In genomic region chr3:25427155-25428002, GRCh38 we compare ENCODE assay signal across 10 cellular contexts. TPM values are rescaled to one million over a fixed set of nuclear protein-coding genes. Genes with fewer than 3 reads are reported as not detected.
A peak's percentile ranks its signal among the peaks of the same experiment; 100 is the strongest.
DNase-seq lines count a peak whose midpoint lies in the region; ATAC-seq, FAIRE-seq and TF ChIP-seq lines count a peak whose summit lies in the region.
"Had no signal": no experiment of that assay in that cellular context is flagged by ENCODE, and none has a peak within 500 bp of the region (broad histone marks: within the 10 kb centered on the region; RNA-seq: fewer than 3 reads in every experiment).

No MANE protein-coding gene starts in this region.

- no peak for ATAC-seq in stimulated activated memory B cell treated with anti-CD40 and anti-IgM and Interleukin-4, amounts not matched to agents 10 μg/mL and 1 μg/mL and 100 μg/mL, for 72 hours

- POLR2A ChIA-PET in HEK293 (lab: Yijun Ruan, JAX), result interaction anchor here (0.7 to 1.1 kb wide), 4 partner anchors 22 to 394 kb away, joined by 4 to 6 read pairs (median 4); no protein-coding TSS in a partner anchor

- peak overlapping the region; percentile 13 to 90 for H3K9ac ChIP-seq in kidney (ENCODE audit: low read length in 2 of 2)

- 10 to 17% (median 10%) methylated on average over 19 of the region's 19 CpGs for WGBS in spleen, 5 donors

- H3K9me3 ChIP-seq in HEK293 (ENCODE audit: control insufficient read depth, insufficient read depth, low read depth, low read length) (no peaks in the 10 kb centered on the region), breast epithelium (no peaks in the 10 kb centered on the region), kidney (ENCODE audit: control insufficient read depth in 1 of 2, low read length in 2 of 2) (no peaks in the 10 kb centered on the region), spleen (no peaks in the 10 kb centered on the region)

- H3K27me3 Mint-ChIP-seq in stimulated activated memory B cell treated with anti-CD40 and anti-IgM and Interleukin-4, amounts not matched to agents 10 μg/mL and 1 μg/mL and 100 μg/mL, for 72 hours, result peaks cover 31% of the 10 kb centered on the region

- intact Hi-C loops in breast epithelium (cut with DNase I; ENCODE audit: low total_unique reads), result no loop called here
- intact Hi-C loops in kidney (cut with DNase I), result no loop called here
- intact Hi-C loops in spleen (cut with DNase I; ENCODE audit: low total_unique reads), result no loop called here

- DNase-seq in breast epithelium (ENCODE audit: low spot score in 2 of 2) (no peak), kidney (no peak), spleen (no peak), mesenteric fat pad (ENCODE audit: low spot score) (no peak), NCI-H446 treated with DMSO at 0.1 percent for 48 hours (lab: John Stamatoyannopoulos, UW) (no peak)
- DNase-seq in activated CD8-positive, alpha-beta memory T cell treated with anti-CD3 and anti-CD28 coated beads, Interleukin-2, amount 50 U/mL, for 4 hours, result no peak

- no peaks in the 10 kb centered on the region for H3K27me3 ChIP-seq in breast epithelium
- peaks cover 0 to 57% (median 3%) of the 10 kb centered on the region in 7 donors for H3K27me3 ChIP-seq in spleen (replicated peaks in 1 of 7)

- peak overlapping the region; percentile 98 for H3K27ac ChIP-seq in HEK293 (ENCODE audit: extremely low read depth, low read depth, low read length)
- H3K27ac ChIP-seq in breast epithelium, result peak overlapping the region; percentile 89 to 94
- H3K27ac ChIP-seq in kidney (ENCODE audit: low read depth in 2 of 2, low read length in 2 of 2), result peak overlapping the region; percentile 90 to 91
- peak overlapping the region in 7 of 8 donors; percentile 61 to 83 (median 79) for H3K27ac ChIP-seq in spleen

- H3K36me3 Mint-ChIP-seq in stimulated activated memory B cell treated with anti-CD40 and anti-IgM and Interleukin-4, amounts not matched to agents 10 μg/mL and 1 μg/mL and 100 μg/mL, for 72 hours, result no peaks in the 10 kb centered on the region
- H3K36me3 Mint-ChIP-seq: IgD-negative memory B cell had no signal

- H3K9me3 Mint-ChIP-seq in stimulated activated memory B cell treated with anti-CD40 and anti-IgM and Interleukin-4, amounts not matched to agents 10 μg/mL and 1 μg/mL and 100 μg/mL, for 72 hours, result no peaks in the 10 kb centered on the region

- H3K4me1 ChIP-seq in HEK293 (ENCODE audit: control insufficient read depth, insufficient read depth, low read length) (peaks cover 10% of the 10 kb centered on the region), breast epithelium (no peaks in the 10 kb centered on the region), kidney (ENCODE audit: control insufficient read depth in 1 of 2, insufficient read depth in 1 of 2, low read depth in 1 of 2, low read length in 2 of 2) (peaks cover 0 to 6% of the 10 kb centered on the region in 2 donors), spleen (peaks cover 0 to 16% (median 0%) of the 10 kb centered on the region in 6 donors)

- H3K36me3 ChIP-seq in HEK293 (ENCODE audit: control insufficient read depth in 2 of 2, insufficient read depth in 1 of 2, low read length in 2 of 2) (no peaks in the 10 kb centered on the region), breast epithelium (no peaks in the 10 kb centered on the region), kidney (ENCODE audit: control insufficient read depth in 1 of 2, insufficient read depth in 2 of 2, low read length in 2 of 2) (no peaks in the 10 kb centered on the region), spleen (no peaks in the 10 kb centered on the region)

- peak overlapping the region; percentile 56 for H3K4me3 ChIP-seq in HEK293 (ENCODE audit: low read depth, low read length)
- H3K4me3 ChIP-seq in breast epithelium, result peak overlapping the region; percentile 48 to 76 (median 61)
- peak overlapping the region; percentile 83 to 88 for H3K4me3 ChIP-seq in kidney (ENCODE audit: low read length in 2 of 2)
- peak overlapping the region; percentile 32 to 67 (median 44) for H3K4me3 ChIP-seq in spleen

- no peak overlapping the region for H3K27ac Mint-ChIP-seq in stimulated activated memory B cell treated with anti-CD40 and anti-IgM and Interleukin-4, amounts not matched to agents 10 μg/mL and 1 μg/mL and 100 μg/mL, for 72 hours
- H3K27ac Mint-ChIP-seq: IgD-negative memory B cell had no signal

- peaks cover 6% of the 10 kb centered on the region for H3K4me1 Mint-ChIP-seq in stimulated activated memory B cell treated with anti-CD40 and anti-IgM and Interleukin-4, amounts not matched to agents 10 μg/mL and 1 μg/mL and 100 μg/mL, for 72 hours

- FAIRE-seq in kidney (lab: Jason Lieb, UNC), result no peak
- FAIRE-seq: GM18507 had no signal

- TF ChIP-seq CTCF in HEK293 (tag by site-specific recombination; IDR thresholded peaks at IDR 0.05) (no peak), breast epithelium (IDR thresholded peaks at IDR 0.05) (no peak), kidney (IDR thresholded peaks at IDR 0.05; ENCODE audit: borderline replicate concordance, extremely low read depth, insufficient read depth) (no peak), spleen (IDR thresholded peaks at IDR 0.05 in 8 of 11, conservative IDR thresholded peaks at IDR 0.05 in 3 of 11) (no peak)

- CTCF ChIA-PET in HEK293 (lab: Yijun Ruan, JAX), result interaction anchor here (0.7 to 1.5 kb wide), 2 partner anchors 14 to 165 kb away, joined by 3 to 12 read pairs; no protein-coding TSS in a partner anchor

- no peak overlapping the region for H3K4me3 Mint-ChIP-seq in stimulated activated memory B cell treated with anti-CD40 and anti-IgM and Interleukin-4, amounts not matched to agents 10 μg/mL and 1 μg/mL and 100 μg/mL, for 72 hours
- H3K4me3 Mint-ChIP-seq: IgD-negative memory B cell had no signal

- no peak for TF ChIP-seq POLR2A in breast epithelium (IDR thresholded peaks at IDR 0.05)
- TF ChIP-seq POLR2A in spleen (IDR thresholded peaks at IDR 0.05), result no peak

TF ChIP-seq in HEK293, 187 proteins besides CTCF, POLR2A, EP300 and RAD21 (continues in another document):
- TF ChIP-seq ZNF580 (tag by site-specific recombination; IDR thresholded peaks at IDR 0.05) (peak; percentile 91), ZNF274 (IDR thresholded peaks at IDR 0.05; ENCODE audit: low read length) (no peak), ZNF274 (tag by site-specific recombination; IDR thresholded peaks at IDR 0.05; ENCODE audit: borderline replicate concordance) (no peak), ZNF202 (tag by site-specific recombination; IDR thresholded peaks at IDR 0.05; ENCODE audit: borderline replicate concordance) (no peak), ZSCAN30 (tag by site-specific recombination; IDR thresholded peaks at IDR 0.05) (0 out of 2 replicates have a peak, but pooled peaks have one; percentile 31), EGR2 (tag by site-specific recombination; IDR thresholded peaks at IDR 0.05; ENCODE audit: low read depth) (peak; percentile 53; the same call in 1 of the 2 replicates), ZNF10 (tag by site-specific recombination; IDR thresholded peaks at IDR 0.05) (no peak), GLIS1 (tag by site-specific recombination; IDR thresholded peaks at IDR 0.05) (no peak), ZNF677 (tag by site-specific recombination; IDR thresholded peaks at IDR 0.05) (no peak), ZBTB8A (tag by site-specific recombination; IDR thresholded peaks at IDR 0.05) (peak; percentile 63), ZNF791 (tag by site-specific recombination; IDR thresholded peaks at IDR 0.05) (no peak), ZNF335 (tag by site-specific recombination; conservative IDR thresholded peaks at IDR 0.05) (peak; percentile 62), ZFHX2 (tag by site-specific recombination; conservative IDR thresholded peaks at IDR 0.05) (peak; percentile 77), KLF8 (tag by site-specific recombination; IDR thresholded peaks at IDR 0.05) (no peak), ZNF280C (tag by site-specific recombination; IDR thresholded peaks at IDR 0.05) (no peak)
- TF ChIP-seq, protein P1, sequence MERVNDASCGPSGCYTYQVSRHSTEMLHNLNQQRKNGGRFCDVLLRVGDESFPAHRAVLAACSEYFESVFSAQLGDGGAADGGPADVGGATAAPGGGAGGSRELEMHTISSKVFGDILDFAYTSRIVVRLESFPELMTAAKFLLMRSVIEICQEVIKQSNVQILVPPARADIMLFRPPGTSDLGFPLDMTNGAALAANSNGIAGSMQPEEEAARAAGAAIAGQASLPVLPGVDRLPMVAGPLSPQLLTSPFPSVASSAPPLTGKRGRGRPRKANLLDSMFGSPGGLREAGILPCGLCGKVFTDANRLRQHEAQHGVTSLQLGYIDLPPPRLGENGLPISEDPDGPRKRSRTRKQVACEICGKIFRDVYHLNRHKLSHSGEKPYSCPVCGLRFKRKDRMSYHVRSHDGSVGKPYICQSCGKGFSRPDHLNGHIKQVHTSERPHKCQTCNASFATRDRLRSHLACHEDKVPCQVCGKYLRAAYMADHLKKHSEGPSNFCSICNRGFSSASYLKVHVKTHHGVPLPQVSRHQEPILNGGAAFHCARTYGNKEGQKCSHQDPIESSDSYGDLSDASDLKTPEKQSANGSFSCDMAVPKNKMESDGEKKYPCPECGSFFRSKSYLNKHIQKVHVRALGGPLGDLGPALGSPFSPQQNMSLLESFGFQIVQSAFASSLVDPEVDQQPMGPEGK (tag by site-specific recombination; IDR thresholded peaks at IDR 0.05), result peak; percentile 40; the same call in 1 of the 2 replicates

RNA-seq across cellular contexts. Expression of gene RARB, which starts 0.7 kb away (rescaled TPM):
- 10 to 100 TPM in 1 of 3 donors, 1 to 10 TPM in 1, under 1 TPM in 1; 0.80 to 20.1 (median 8.2) TPM for total RNA-seq in breast epithelium
- 14.7 TPM for total RNA-seq in kidney
- 8.3 TPM for polyA plus RNA-seq in kidney (ENCODE audit: insufficient read depth, low read depth, low replicate concordance)
- total RNA-seq in spleen, result 10 to 100 TPM in 2 of 7 donors, 1 to 10 TPM in 5; 6.4 to 13.0 (median 9.4) TPM
- polyA plus RNA-seq in spleen, result 1 to 10 TPM; 1.5 to 2.3 (median 1.9) TPM
- 4.8 TPM for total RNA-seq in mesenteric fat pad
